ENCODE assay signal across 1 cellular context in the genomic region with DNA sequence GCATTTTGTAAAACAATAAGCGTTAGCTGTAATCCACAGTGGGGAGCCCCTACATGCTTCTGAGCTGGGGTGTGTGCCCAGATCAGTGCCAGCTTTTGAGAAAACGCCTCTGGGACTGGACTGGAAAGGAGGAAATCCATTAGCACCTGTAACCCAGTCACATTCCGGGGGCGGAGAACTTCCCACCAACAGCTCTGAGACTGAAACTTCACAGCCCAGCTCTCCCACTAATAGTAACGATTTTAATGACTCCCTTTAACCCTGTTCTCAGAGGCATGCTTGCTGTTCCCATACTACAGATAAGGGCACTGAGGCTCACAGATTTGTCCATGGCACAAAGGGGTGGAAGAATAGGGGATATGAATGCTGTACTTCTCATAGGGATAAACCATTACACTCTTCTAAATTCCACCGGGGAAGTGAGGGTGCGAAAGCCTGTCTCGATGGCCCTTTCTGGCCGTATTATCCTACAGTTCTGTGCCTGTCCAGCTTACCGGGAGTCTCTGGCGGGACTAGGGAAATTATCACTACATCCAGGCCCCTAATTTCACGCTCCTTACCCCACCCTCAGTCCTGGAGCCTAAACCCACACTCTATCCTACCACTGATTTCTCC.
TF ChIP-seq lines count a peak whose summit lies in the region.

No MANE protein-coding gene starts in this region.

TF ChIP-seq in GM12878, 131 proteins besides CTCF, POLR2A, EP300 and RAD21 (continues in another document):
- TF ChIP-seq, protein P1, sequence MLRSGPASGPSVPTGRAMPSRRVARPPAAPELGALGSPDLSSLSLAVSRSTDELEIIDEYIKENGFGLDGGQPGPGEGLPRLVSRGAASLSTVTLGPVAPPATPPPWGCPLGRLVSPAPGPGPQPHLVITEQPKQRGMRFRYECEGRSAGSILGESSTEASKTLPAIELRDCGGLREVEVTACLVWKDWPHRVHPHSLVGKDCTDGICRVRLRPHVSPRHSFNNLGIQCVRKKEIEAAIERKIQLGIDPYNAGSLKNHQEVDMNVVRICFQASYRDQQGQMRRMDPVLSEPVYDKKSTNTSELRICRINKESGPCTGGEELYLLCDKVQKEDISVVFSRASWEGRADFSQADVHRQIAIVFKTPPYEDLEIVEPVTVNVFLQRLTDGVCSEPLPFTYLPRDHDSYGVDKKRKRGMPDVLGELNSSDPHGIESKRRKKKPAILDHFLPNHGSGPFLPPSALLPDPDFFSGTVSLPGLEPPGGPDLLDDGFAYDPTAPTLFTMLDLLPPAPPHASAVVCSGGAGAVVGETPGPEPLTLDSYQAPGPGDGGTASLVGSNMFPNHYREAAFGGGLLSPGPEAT (IDR thresholded peaks at IDR 0.05; ENCODE audit: low read depth): peak; percentile 66; the same call in 1 of the 2 replicates
- TF ChIP-seq POU2F2 (IDR thresholded peaks at IDR 0.05; ENCODE audit: borderline replicate concordance, low read depth, low read length): no peak
- TF ChIP-seq IRF4 (IDR thresholded peaks at IDR 0.05; ENCODE audit: low read depth, low read length): peak; percentile 55; the same call in 1 of the 2 replicates
- no peak for TF ChIP-seq SMC3 (IDR thresholded peaks at IDR 0.05; ENCODE audit: borderline replicate concordance, low read length)
- no peak for TF ChIP-seq SP1 (IDR thresholded peaks at IDR 0.05; ENCODE audit: low read depth, low read length)
- TF ChIP-seq CREM (IDR thresholded peaks at IDR 0.05; ENCODE audit: low read depth): no peak
- TF ChIP-seq EZH2 (IDR thresholded peaks at IDR 0.05; ENCODE audit: borderline replicate concordance, control insufficient read depth, low read depth, low read length): no peak
- TF ChIP-seq EGR1 (IDR thresholded peaks at IDR 0.05; ENCODE audit: borderline replicate concordance in 1 of 2, low read depth in 2 of 2, low read length in 2 of 2): peak in 1 of 2 experiments; percentile 90; a peak in 2 of 3 replicates
- TF ChIP-seq, protein P2, sequence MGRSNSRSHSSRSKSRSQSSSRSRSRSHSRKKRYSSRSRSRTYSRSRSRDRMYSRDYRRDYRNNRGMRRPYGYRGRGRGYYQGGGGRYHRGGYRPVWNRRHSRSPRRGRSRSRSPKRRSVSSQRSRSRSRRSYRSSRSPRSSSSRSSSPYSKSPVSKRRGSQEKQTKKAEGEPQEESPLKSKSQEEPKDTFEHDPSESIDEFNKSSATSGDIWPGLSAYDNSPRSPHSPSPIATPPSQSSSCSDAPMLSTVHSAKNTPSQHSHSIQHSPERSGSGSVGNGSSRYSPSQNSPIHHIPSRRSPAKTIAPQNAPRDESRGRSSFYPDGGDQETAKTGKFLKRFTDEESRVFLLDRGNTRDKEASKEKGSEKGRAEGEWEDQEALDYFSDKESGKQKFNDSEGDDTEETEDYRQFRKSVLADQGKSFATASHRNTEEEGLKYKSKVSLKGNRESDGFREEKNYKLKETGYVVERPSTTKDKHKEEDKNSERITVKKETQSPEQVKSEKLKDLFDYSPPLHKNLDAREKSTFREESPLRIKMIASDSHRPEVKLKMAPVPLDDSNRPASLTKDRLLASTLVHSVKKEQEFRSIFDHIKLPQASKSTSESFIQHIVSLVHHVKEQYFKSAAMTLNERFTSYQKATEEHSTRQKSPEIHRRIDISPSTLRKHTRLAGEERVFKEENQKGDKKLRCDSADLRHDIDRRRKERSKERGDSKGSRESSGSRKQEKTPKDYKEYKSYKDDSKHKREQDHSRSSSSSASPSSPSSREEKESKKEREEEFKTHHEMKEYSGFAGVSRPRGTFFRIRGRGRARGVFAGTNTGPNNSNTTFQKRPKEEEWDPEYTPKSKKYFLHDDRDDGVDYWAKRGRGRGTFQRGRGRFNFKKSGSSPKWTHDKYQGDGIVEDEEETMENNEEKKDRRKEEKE (IDR thresholded peaks at IDR 0.05): no peak
- TF ChIP-seq IKZF2 (IDR thresholded peaks at IDR 0.05): peak; percentile 74 to 83
- TF ChIP-seq ZNF24 (IDR thresholded peaks at IDR 0.05): no peak
- TF ChIP-seq JUND (IDR thresholded peaks at IDR 0.05; ENCODE audit: low read depth, low read length): no peak
- TF ChIP-seq GABPA (IDR thresholded peaks at IDR 0.05; ENCODE audit: low read depth): no peak
- no peak for TF ChIP-seq BRCA1 (IDR thresholded peaks at IDR 0.05; ENCODE audit: low read depth, low read length)
- no peak for TF ChIP-seq HDGF (IDR thresholded peaks at IDR 0.05)
- TF ChIP-seq MYB (IDR thresholded peaks at IDR 0.05; ENCODE audit: borderline replicate concordance, low read depth, low read length): no peak
- TF ChIP-seq CBX3 (IDR thresholded peaks at IDR 0.05; ENCODE audit: borderline replicate concordance, low read depth): no peak
- TF ChIP-seq DPF2 (IDR thresholded peaks at IDR 0.05): 0 out of 2 replicates have a peak, but pooled peaks have one; percentile 39
- peak; percentile 95 for TF ChIP-seq SMARCA5 (IDR thresholded peaks at IDR 0.05)
- TF ChIP-seq SRF (IDR thresholded peaks at IDR 0.05; ENCODE audit: low read depth in 2 of 2, low read length in 2 of 2): no peak
- TF ChIP-seq TBL1XR1 (IDR thresholded peaks at IDR 0.05; ENCODE audit: low read depth, low read length): no peak
- TF ChIP-seq, protein P3, sequence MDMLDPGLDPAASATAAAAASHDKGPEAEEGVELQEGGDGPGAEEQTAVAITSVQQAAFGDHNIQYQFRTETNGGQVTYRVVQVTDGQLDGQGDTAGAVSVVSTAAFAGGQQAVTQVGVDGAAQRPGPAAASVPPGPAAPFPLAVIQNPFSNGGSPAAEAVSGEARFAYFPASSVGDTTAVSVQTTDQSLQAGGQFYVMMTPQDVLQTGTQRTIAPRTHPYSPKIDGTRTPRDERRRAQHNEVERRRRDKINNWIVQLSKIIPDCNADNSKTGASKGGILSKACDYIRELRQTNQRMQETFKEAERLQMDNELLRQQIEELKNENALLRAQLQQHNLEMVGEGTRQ (IDR thresholded peaks at IDR 0.05; ENCODE audit: borderline replicate concordance, low read depth, low read length): no peak
- TF ChIP-seq, protein P4, sequence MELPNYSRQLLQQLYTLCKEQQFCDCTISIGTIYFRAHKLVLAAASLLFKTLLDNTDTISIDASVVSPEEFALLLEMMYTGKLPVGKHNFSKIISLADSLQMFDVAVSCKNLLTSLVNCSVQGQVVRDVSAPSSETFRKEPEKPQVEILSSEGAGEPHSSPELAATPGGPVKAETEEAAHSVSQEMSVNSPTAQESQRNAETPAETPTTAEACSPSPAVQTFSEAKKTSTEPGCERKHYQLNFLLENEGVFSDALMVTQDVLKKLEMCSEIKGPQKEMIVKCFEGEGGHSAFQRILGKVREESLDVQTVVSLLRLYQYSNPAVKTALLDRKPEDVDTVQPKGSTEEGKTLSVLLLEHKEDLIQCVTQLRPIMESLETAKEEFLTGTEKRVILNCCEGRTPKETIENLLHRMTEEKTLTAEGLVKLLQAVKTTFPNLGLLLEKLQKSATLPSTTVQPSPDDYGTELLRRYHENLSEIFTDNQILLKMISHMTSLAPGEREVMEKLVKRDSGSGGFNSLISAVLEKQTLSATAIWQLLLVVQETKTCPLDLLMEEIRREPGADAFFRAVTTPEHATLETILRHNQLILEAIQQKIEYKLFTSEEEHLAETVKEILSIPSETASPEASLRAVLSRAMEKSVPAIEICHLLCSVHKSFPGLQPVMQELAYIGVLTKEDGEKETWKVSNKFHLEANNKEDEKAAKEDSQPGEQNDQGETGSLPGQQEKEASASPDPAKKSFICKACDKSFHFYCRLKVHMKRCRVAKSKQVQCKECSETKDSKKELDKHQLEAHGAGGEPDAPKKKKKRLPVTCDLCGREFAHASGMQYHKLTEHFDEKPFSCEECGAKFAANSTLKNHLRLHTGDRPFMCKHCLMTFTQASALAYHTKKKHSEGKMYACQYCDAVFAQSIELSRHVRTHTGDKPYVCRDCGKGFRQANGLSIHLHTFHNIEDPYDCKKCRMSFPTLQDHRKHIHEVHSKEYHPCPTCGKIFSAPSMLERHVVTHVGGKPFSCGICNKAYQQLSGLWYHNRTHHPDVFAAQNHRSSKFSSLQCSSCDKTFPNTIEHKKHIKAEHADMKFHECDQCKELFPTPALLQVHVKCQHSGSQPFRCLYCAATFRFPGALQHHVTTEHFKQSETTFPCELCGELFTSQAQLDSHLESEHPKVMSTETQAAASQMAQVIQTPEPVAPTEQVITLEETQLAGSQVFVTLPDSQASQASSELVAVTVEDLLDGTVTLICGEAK (IDR thresholded peaks at IDR 0.05; ENCODE audit: borderline replicate concordance): no peak
- no peak for TF ChIP-seq CHD2 (IDR thresholded peaks at IDR 0.05; ENCODE audit: borderline replicate concordance, low read depth, low read length)
- no peak for TF ChIP-seq SREBF2 (IDR thresholded peaks at IDR 0.05; ENCODE audit: low read length)
- TF ChIP-seq, protein P5, sequence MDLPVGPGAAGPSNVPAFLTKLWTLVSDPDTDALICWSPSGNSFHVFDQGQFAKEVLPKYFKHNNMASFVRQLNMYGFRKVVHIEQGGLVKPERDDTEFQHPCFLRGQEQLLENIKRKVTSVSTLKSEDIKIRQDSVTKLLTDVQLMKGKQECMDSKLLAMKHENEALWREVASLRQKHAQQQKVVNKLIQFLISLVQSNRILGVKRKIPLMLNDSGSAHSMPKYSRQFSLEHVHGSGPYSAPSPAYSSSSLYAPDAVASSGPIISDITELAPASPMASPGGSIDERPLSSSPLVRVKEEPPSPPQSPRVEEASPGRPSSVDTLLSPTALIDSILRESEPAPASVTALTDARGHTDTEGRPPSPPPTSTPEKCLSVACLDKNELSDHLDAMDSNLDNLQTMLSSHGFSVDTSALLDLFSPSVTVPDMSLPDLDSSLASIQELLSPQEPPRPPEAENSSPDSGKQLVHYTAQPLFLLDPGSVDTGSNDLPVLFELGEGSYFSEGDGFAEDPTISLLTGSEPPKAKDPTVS (IDR thresholded peaks at IDR 0.05; ENCODE audit: low read depth, low read length): no peak
- no peak for TF ChIP-seq STAT1 (conservative IDR thresholded peaks at IDR 0.05)
- TF ChIP-seq, protein P6, sequence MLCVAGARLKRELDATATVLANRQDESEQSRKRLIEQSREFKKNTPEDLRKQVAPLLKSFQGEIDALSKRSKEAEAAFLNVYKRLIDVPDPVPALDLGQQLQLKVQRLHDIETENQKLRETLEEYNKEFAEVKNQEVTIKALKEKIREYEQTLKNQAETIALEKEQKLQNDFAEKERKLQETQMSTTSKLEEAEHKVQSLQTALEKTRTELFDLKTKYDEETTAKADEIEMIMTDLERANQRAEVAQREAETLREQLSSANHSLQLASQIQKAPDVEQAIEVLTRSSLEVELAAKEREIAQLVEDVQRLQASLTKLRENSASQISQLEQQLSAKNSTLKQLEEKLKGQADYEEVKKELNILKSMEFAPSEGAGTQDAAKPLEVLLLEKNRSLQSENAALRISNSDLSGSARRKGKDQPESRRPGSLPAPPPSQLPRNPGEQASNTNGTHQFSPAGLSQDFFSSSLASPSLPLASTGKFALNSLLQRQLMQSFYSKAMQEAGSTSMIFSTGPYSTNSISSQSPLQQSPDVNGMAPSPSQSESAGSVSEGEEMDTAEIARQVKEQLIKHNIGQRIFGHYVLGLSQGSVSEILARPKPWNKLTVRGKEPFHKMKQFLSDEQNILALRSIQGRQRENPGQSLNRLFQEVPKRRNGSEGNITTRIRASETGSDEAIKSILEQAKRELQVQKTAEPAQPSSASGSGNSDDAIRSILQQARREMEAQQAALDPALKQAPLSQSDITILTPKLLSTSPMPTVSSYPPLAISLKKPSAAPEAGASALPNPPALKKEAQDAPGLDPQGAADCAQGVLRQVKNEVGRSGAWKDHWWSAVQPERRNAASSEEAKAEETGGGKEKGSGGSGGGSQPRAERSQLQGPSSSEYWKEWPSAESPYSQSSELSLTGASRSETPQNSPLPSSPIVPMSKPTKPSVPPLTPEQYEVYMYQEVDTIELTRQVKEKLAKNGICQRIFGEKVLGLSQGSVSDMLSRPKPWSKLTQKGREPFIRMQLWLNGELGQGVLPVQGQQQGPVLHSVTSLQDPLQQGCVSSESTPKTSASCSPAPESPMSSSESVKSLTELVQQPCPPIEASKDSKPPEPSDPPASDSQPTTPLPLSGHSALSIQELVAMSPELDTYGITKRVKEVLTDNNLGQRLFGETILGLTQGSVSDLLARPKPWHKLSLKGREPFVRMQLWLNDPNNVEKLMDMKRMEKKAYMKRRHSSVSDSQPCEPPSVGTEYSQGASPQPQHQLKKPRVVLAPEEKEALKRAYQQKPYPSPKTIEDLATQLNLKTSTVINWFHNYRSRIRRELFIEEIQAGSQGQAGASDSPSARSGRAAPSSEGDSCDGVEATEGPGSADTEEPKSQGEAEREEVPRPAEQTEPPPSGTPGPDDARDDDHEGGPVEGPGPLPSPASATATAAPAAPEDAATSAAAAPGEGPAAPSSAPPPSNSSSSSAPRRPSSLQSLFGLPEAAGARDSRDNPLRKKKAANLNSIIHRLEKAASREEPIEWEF (IDR thresholded peaks at IDR 0.05; ENCODE audit: insufficient replicate concordance, low read depth, low read length): no peak
- TF ChIP-seq RCOR1 (conservative IDR thresholded peaks at IDR 0.05; ENCODE audit: low read depth, low read length): no peak
- TF ChIP-seq, protein P7, sequence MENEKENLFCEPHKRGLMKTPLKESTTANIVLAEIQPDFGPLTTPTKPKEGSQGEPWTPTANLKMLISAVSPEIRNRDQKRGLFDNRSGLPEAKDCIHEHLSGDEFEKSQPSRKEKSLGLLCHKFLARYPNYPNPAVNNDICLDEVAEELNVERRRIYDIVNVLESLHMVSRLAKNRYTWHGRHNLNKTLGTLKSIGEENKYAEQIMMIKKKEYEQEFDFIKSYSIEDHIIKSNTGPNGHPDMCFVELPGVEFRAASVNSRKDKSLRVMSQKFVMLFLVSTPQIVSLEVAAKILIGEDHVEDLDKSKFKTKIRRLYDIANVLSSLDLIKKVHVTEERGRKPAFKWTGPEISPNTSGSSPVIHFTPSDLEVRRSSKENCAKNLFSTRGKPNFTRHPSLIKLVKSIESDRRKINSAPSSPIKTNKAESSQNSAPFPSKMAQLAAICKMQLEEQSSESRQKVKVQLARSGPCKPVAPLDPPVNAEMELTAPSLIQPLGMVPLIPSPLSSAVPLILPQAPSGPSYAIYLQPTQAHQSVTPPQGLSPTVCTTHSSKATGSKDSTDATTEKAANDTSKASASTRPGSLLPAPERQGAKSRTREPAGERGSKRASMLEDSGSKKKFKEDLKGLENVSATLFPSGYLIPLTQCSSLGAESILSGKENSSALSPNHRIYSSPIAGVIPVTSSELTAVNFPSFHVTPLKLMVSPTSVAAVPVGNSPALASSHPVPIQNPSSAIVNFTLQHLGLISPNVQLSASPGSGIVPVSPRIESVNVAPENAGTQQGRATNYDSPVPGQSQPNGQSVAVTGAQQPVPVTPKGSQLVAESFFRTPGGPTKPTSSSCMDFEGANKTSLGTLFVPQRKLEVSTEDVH (IDR thresholded peaks at IDR 0.05; ENCODE audit: low read depth, partially characterized antibody): no peak
- TF ChIP-seq ASH2L (IDR thresholded peaks at IDR 0.05; ENCODE audit: borderline replicate concordance, low read depth): no peak
- TF ChIP-seq HDAC2 (IDR thresholded peaks at IDR 0.05): no peak
- TF ChIP-seq WRNIP1 (IDR thresholded peaks at IDR 0.05; ENCODE audit: borderline replicate concordance, low read depth, low read length): 0 out of 2 replicates have a peak, but pooled peaks have one; percentile 27
- TF ChIP-seq BHLHE40 (IDR thresholded peaks at IDR 0.05; ENCODE audit: borderline replicate concordance in 1 of 2, low read depth in 2 of 2, low read length in 1 of 2): peak in 1 of 2 experiments; percentile 35; a peak in 1 of 4 replicates
- no peak for TF ChIP-seq RB1 (IDR thresholded peaks at IDR 0.05; ENCODE audit: borderline replicate concordance)
